ENCODE assay signal across 10 cellular contexts in genomic region chr2:145593991-145594702, GRCh38.
DNase-seq lines count a peak whose midpoint lies in the region; ATAC-seq, FAIRE-seq and TF ChIP-seq lines count a peak whose summit lies in the region.
"Had no signal": no experiment of that assay in that cellular context is flagged by ENCODE, and none has a peak within 500 bp of the region (broad histone marks: within the 10 kb centered on the region; RNA-seq: fewer than 3 reads in every experiment).

No MANE protein-coding gene starts in this region.

- H3K4me3 ChIP-seq in epithelial cell of esophagus (ENCODE audit: low read length): no peak overlapping the region
- H3K4me3 ChIP-seq: lower lobe of right lung had no signal

- no peaks in the 10 kb centered on the region for H3K36me3 Mint-ChIP-seq in effector memory CD8-positive, alpha-beta T cell (ENCODE audit: insufficient read depth)
- H3K36me3 Mint-ChIP-seq: activated naive CD8-positive, alpha-beta T cell treated with anti-CD3 and anti-CD28 coated beads, Interleukin-2, amount 10 ng/mL, durations not matched to agents 7 days and 5 days had no signal

- intact Hi-C loops in sciatic nerve (cut with DNase I): no loop called here

- H3K9me3 Mint-ChIP-seq in effector memory CD8-positive, alpha-beta T cell: no peaks in the 10 kb centered on the region
- H3K9me3 Mint-ChIP-seq: activated naive CD8-positive, alpha-beta T cell treated with anti-CD3 and anti-CD28 coated beads, Interleukin-2, amount 10 ng/mL, durations not matched to agents 7 days and 5 days had no signal

- no peak for DNase-seq in GM12892 (ENCODE audit: insufficient read length)
- peak; percentile 41 for DNase-seq in NCI-H69 (lab: John Stamatoyannopoulos, UW)
- DNase-seq in epithelial cell of esophagus (ENCODE audit: low read depth): peak; percentile 91
- DNase-seq in sciatic nerve (ENCODE audit: low spot score): no peak
- no peak for DNase-seq in effector memory CD8-positive, alpha-beta T cell
- DNase-seq in activated T-cell treated with anti-CD3 and anti-CD28 coated beads, Interleukin-2, amount 50 U/mL, for 48 hours: no peak
- DNase-seq: activated naive CD8-positive, alpha-beta T cell treated with anti-CD3 and anti-CD28 coated beads, Interleukin-2, amount 10 ng/mL, durations not matched to agents 7 days and 5 days; lower lobe of right lung had no signal

- FAIRE-seq in GM12892 (lab: Jason Lieb, UNC): peak; percentile 33

- H3K27ac Mint-ChIP-seq in effector memory CD8-positive, alpha-beta T cell: no peak overlapping the region
- H3K27ac Mint-ChIP-seq: activated naive CD8-positive, alpha-beta T cell treated with anti-CD3 and anti-CD28 coated beads, Interleukin-2, amount 10 ng/mL, durations not matched to agents 7 days and 5 days had no signal

- H3K4me3 Mint-ChIP-seq in effector memory CD8-positive, alpha-beta T cell: no peak overlapping the region
- H3K4me3 Mint-ChIP-seq: activated naive CD8-positive, alpha-beta T cell treated with anti-CD3 and anti-CD28 coated beads, Interleukin-2, amount 10 ng/mL, durations not matched to agents 7 days and 5 days had no signal

- no peak for TF ChIP-seq POLR2A in GM12892 (IDR thresholded peaks at IDR 0.05; ENCODE audit: low read depth, low read length)

- ATAC-seq in sciatic nerve (peak; percentile 43), HG03342 (IDR thresholded peaks at IDR 0.05; ENCODE audit: unreplicated experiment) (no peak), GM21367 (IDR thresholded peaks at IDR 0.05; ENCODE audit: unreplicated experiment) (no peak)
- no peak for ATAC-seq in effector memory CD8-positive, alpha-beta T cell (replicated peaks)

- H3K4me1 Mint-ChIP-seq in effector memory CD8-positive, alpha-beta T cell (ENCODE audit: low read depth in 2 of 2): no peaks in the 10 kb centered on the region
- H3K4me1 Mint-ChIP-seq: activated naive CD8-positive, alpha-beta T cell treated with anti-CD3 and anti-CD28 coated beads, Interleukin-2, amount 10 ng/mL, durations not matched to agents 7 days and 5 days had no signal

- TF ChIP-seq CTCF in epithelial cell of esophagus (IDR thresholded peaks at IDR 0.05; ENCODE audit: insufficient read depth, low read depth, low read length, missing control alignments): peak; percentile 34

- H3K27me3 Mint-ChIP-seq in effector memory CD8-positive, alpha-beta T cell: no peaks in the 10 kb centered on the region
- H3K27me3 Mint-ChIP-seq: activated naive CD8-positive, alpha-beta T cell treated with anti-CD3 and anti-CD28 coated beads, Interleukin-2, amount 10 ng/mL, durations not matched to agents 7 days and 5 days had no signal

Comparison
In these comparisons a context has a peak if more than half of its experiments do, and no peak if none do; other contexts are left out.
1. DNase-seq: peak in NCI-H69 (single experiment) and epithelial cell of esophagus (single experiment); none in GM12892 (single experiment), sciatic nerve (single experiment), effector memory CD8-positive, alpha-beta T cell (0 of 3) and activated T-cell treated with anti-CD3 and anti-CD28 coated beads, Interleukin-2, amount 50 U/mL, for 48 hours (0 of 2).